Comparison of ENCODE assay signal across 8 cellular contexts in the genomic region with DNA sequence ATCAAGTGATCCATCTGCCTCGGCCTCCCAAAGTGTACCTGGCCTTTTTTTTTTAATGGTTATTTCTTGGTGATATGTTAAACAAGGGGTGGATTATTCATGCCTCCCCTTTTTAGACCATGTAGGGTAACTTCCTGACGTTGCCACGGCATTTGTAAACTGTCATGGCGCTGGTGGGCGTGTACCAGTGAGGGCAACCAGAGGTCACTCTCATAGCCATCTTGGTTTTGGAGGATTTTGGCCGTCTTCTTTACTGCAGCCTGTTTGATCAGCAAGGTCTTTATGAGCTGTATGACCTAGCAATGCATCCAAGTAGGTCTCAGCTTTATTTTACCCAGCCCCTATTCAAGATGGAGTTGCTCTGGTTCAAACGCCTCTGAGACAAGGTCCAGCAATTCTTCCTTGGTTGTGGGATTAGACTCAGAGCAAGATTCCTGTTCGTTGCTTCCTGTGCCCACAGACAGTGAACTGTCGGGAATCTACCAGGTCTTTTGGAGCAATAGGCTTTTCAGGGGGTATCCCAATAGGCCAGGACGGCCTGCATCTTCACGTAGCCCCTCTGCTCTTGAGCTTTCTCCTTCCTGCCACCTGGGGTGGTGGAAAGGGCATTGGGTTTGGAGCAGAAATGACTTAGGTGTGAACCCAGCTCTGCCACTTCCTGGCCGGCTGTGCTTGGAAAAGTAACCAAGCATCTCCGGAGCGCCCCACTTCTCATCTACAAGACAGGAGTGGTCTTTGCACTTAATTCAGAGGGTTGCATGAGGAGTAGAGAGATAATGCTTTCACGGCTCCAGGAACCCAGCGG. TPM values are rescaled to one million over a fixed set of nuclear protein-coding genes. Genes with fewer than 3 reads are reported as not detected.
DNase-seq lines count a peak whose midpoint lies in the region; ATAC-seq and TF ChIP-seq lines count a peak whose summit lies in the region.

No MANE protein-coding gene starts in this region.

- peak overlapping the region; percentile 89 for H4K5ac ChIP-seq in IMR-90 (ENCODE audit: low read depth, low read length)

- no peak overlapping the region; the same call in 1 of the 2 replicates for H3K23ac ChIP-seq in IMR-90 (ENCODE audit: low read depth, low read length)

- H3K9ac ChIP-seq in IMR-90 (ENCODE audit: low read depth, low read length), result peak overlapping the region; percentile 49

- peaks cover 24 to 35% of the 10 kb centered on the region in 2 experiments for H3K79me1 ChIP-seq in IMR-90 (ENCODE audit: low read depth in 1 of 2, low read length in 2 of 2)

- DNase-seq in AG04449 (ENCODE audit: low read depth, low spot score) (no peak), IMR-90 (no peak), NCI-H2107 treated with DMSO at 0.1 percent for 48 hours (lab: John Stamatoyannopoulos, UW; ENCODE audit: unreplicated experiment) (no peak), NCI-H187 (lab: John Stamatoyannopoulos, UW) (no peak)
- no peak for DNase-seq in central memory CD8-positive, alpha-beta T cell (ENCODE audit: low spot score in 2 of 2)
- no peak for DNase-seq in naive thymus-derived CD4-positive, alpha-beta T cell

- H3K27ac ChIP-seq in IMR-90 (ENCODE audit: insufficient read depth, low read length), result peak overlapping the region; percentile 64
- H3K27ac ChIP-seq in naive thymus-derived CD4-positive, alpha-beta T cell (ENCODE audit: low read depth, low read length), result peak overlapping the region; percentile 89

- in situ Hi-C loops in IMR-90 (cut with MboI; ENCODE audit: low sequenced_read_pairs), result loop anchor here (5.0 kb wide), 1 partner anchor 154 kb away; no protein-coding TSS in a partner anchor

- no peaks in the 10 kb centered on the region for H4K20me1 ChIP-seq in IMR-90 (ENCODE audit: insufficient read depth, low read length)

- H3K36me3 Mint-ChIP-seq in central memory CD8-positive, alpha-beta T cell (ENCODE audit: insufficient read depth), result peaks cover 34% of the 10 kb centered on the region
- peaks cover 3 to 26% (median 17%) of the 10 kb centered on the region in 5 donors for H3K36me3 Mint-ChIP-seq in naive thymus-derived CD4-positive, alpha-beta T cell

- peak overlapping the region; percentile 52; the same call in 1 of the 2 replicates for H2BK20ac ChIP-seq in IMR-90 (ENCODE audit: low read depth, low read length)

- no peaks in the 10 kb centered on the region for H3K4me1 ChIP-seq in IMR-90 (ENCODE audit: control insufficient read depth, insufficient read depth, low read length)
- H3K4me1 ChIP-seq in naive thymus-derived CD4-positive, alpha-beta T cell (ENCODE audit: control insufficient read depth in 2 of 2, insufficient read depth in 2 of 2, low read length in 2 of 2), result peaks cover 23 to 31% of the 10 kb centered on the region in 2 donors

- peak overlapping the region; percentile 80 to 93 for H4K8ac ChIP-seq in IMR-90 (ENCODE audit: low read depth in 2 of 2, low read length in 2 of 2)

- peak overlapping the region; percentile 65 for H2BK120ac ChIP-seq in IMR-90 (ENCODE audit: low read depth, low read length)

- peak overlapping the region; percentile 42 for H2BK5ac ChIP-seq in IMR-90 (ENCODE audit: low read depth, low read length, poor library complexity, severe bottlenecking)

- peak overlapping the region; percentile 91 for H3K14ac ChIP-seq in IMR-90 (replicated peaks; ENCODE audit: low read depth, low read length)

- peak overlapping the region; percentile 71; the same call in 1 of the 3 replicates for H2BK15ac ChIP-seq in IMR-90 (ENCODE audit: low read depth, low read length)

- POLR2A ChIA-PET in AG04449 (lab: Yijun Ruan, JAX) (interaction anchor here (0.6 to 1.4 kb wide), 6 partner anchors 10 to 333 kb away, joined by 3 to 6 read pairs (median 4); no protein-coding TSS in a partner anchor), IMR-90 (lab: Charles Lee; ENCODE audit: unreplicated experiment) (interaction anchor here (0.9 to 1.0 kb wide), 3 partner anchors 11 to 91 kb away, joined by 3 read pairs; no protein-coding TSS in a partner anchor)
- POLR2A ChIA-PET in naive thymus-derived CD4-positive, alpha-beta T cell (lab: Charles Lee), result interaction anchor here (0.6 to 3.7 kb wide), 14 partner anchors 11 to 870 kb away, joined by 3 to 25 read pairs (median 4); partner anchors contain the start of genes SEC14L1, SRSF2 and TNRC6C

- intact Hi-C loops in IMR-90 (cut with micrococcal nuclease), result loop anchor here (2.0 to 5.0 kb wide), 2 partner anchors 53 to 234 kb away; partner anchors contain the start of gene SEC14L1
- intact Hi-C loops in naive thymus-derived CD4-positive, alpha-beta T cell (cut with micrococcal nuclease), result loop anchor here (1.0 to 5.0 kb wide), 5 partner anchors 52 to 636 kb away; partner anchors contain the start of genes SEC14L1 (in 2 of the 2), JMJD6 (in 1 of the 2), METTL23 (in 1 of the 2) and MFSD11 (in 1 of the 2)

- peak overlapping the region; percentile 67 for H4K91ac ChIP-seq in IMR-90 (ENCODE audit: insufficient read depth, low read depth, low read length)

- peaks cover 2% of the 10 kb centered on the region; the same call in 1 of the 2 replicates for H3K27me3 ChIP-seq in IMR-90 (ENCODE audit: control insufficient read depth, insufficient read depth, low read length)
- H3K27me3 ChIP-seq in naive thymus-derived CD4-positive, alpha-beta T cell (ENCODE audit: control insufficient read depth in 2 of 2, insufficient read depth in 2 of 2, low read length in 2 of 2), result no peaks in the 10 kb centered on the region

- H3K9me1 ChIP-seq in IMR-90 (ENCODE audit: insufficient read depth, low read length), result peaks cover 3% of the 10 kb centered on the region; the same call in 1 of the 2 replicates

- dilution Hi-C loops in IMR-90 (cut with HindIII; ENCODE audit: low sequenced_read_pairs, unreplicated experiment), result no loop called here

- H3K4me3 Mint-ChIP-seq in central memory CD8-positive, alpha-beta T cell, result peak overlapping the region; percentile 83
- H3K4me3 Mint-ChIP-seq in naive thymus-derived CD4-positive, alpha-beta T cell, result peak overlapping the region; percentile 89 to 100 (median 97)

- H3K9me3 Mint-ChIP-seq in central memory CD8-positive, alpha-beta T cell, result no peaks in the 10 kb centered on the region
- H3K9me3 Mint-ChIP-seq in naive thymus-derived CD4-positive, alpha-beta T cell, result no peaks in the 10 kb centered on the region

- H2AFZ ChIP-seq in IMR-90 (replicated peaks; ENCODE audit: low read length, poor library complexity), result peak overlapping the region; percentile 92

- no peak for TF ChIP-seq POLR2A in IMR-90 (IDR thresholded peaks at IDR 0.05; ENCODE audit: low read depth, low read length)

- H3K18ac ChIP-seq in IMR-90 (ENCODE audit: low read depth, low read length), result peak overlapping the region; percentile 39; the same call in 1 of the 2 replicates

- peak overlapping the region; percentile 74 for H3K4me2 ChIP-seq in IMR-90 (ENCODE audit: low read depth, low read length)

- 100% methylated on average over 1 of the region's 16 CpGs; no CpG with 5 or more reads in 1 of the 2 experiments for WGBS in IMR-90 (ENCODE audit: extremely low coverage in 2 of 2, insufficient read length in 1 of 2), 2 experiments

- no peaks in the 10 kb centered on the region for H3K9me3 ChIP-seq in IMR-90 (ENCODE audit: control insufficient read depth, insufficient read depth, low read length)
- H3K9me3 ChIP-seq in naive thymus-derived CD4-positive, alpha-beta T cell (ENCODE audit: control insufficient read depth in 2 of 3, low read length in 3 of 3), result no peaks in the 10 kb centered on the region

- BruUV-seq in IMR-90 (replicated peaks; lab: Mats Ljungman, UMichigan), result no TSS peak

- no peak overlapping the region for H2AK5ac ChIP-seq in IMR-90 (ENCODE audit: low read depth, low read length)

- H2AK9ac ChIP-seq in IMR-90 (replicated peaks; ENCODE audit: low read depth, low read length, poor library complexity), result peak overlapping the region; percentile 99

- TF ChIP-seq CTCF in AG04449 (IDR thresholded peaks at IDR 0.05; ENCODE audit: insufficient read depth, low read length, missing control alignments) (no peak), IMR-90 (conservative IDR thresholded peaks at IDR 0.05; ENCODE audit: low read depth, low read length) (no peak)

- H3K27ac Mint-ChIP-seq in central memory CD8-positive, alpha-beta T cell (ENCODE audit: low read depth), result peak overlapping the region; percentile 90
- peak overlapping the region; percentile 91 to 100 (median 98) for H3K27ac Mint-ChIP-seq in naive thymus-derived CD4-positive, alpha-beta T cell

- no peak for ATAC-seq in IMR-90 (ENCODE audit: low read depth)
- no peak for ATAC-seq in central memory CD8-positive, alpha-beta T cell (replicated peaks; ENCODE audit: extremely low read depth, poor library complexity, severe bottlenecking)
- ATAC-seq in naive thymus-derived CD4-positive, alpha-beta T cell, result no peak
- ATAC-seq in GM21825 (IDR thresholded peaks at IDR 0.05; ENCODE audit: unreplicated experiment), result no peak
- no peak for ATAC-seq in GM19324 (IDR thresholded peaks at IDR 0.05; ENCODE audit: low FRiP score, unreplicated experiment)

- peaks cover 11% of the 10 kb centered on the region for H3K36me3 ChIP-seq in IMR-90 (ENCODE audit: control insufficient read depth, insufficient read depth, low read length)
- peaks cover under 1 to 21% (median 3%) of the 10 kb centered on the region in 3 experiments for H3K36me3 ChIP-seq in naive thymus-derived CD4-positive, alpha-beta T cell (ENCODE audit: control insufficient read depth in 2 of 3, insufficient read depth in 3 of 3, low read length in 3 of 3)

- H3K4me3 ChIP-seq in AG04449 (ENCODE audit: low read depth, low read length) (peak overlapping the region; percentile 76), IMR-90 (ENCODE audit: insufficient read depth, low read depth, low read length) (peak overlapping the region; percentile 61)
- H3K4me3 ChIP-seq in naive thymus-derived CD4-positive, alpha-beta T cell (ENCODE audit: low read length), result peak overlapping the region; percentile 62

- H3K56ac ChIP-seq in IMR-90 (ENCODE audit: extremely low read depth, insufficient read depth, low read length), result peak overlapping the region; percentile 78

- H3K27me3 Mint-ChIP-seq in central memory CD8-positive, alpha-beta T cell, result no peaks in the 10 kb centered on the region
- peaks cover 0 to 6% (median 0%) of the 10 kb centered on the region in 5 donors for H3K27me3 Mint-ChIP-seq in naive thymus-derived CD4-positive, alpha-beta T cell

- CTCF ChIA-PET in AG04449 (lab: Yijun Ruan, JAX), result interaction anchor here (0.7 to 6.1 kb wide), 46 partner anchors 9 to 342 kb away, joined by 3 to 60 read pairs (median 7); partner anchors contain the start of genes MGAT5B and SEC14L1
- CTCF ChIA-PET in IMR-90 (lab: Yijun Ruan, JAX), result interaction anchor here (0.6 to 1.4 kb wide), 9 partner anchors 9 to 215 kb away, joined by 3 to 4 read pairs (median 4); no protein-coding TSS in a partner anchor
- CTCF ChIA-PET in naive thymus-derived CD4-positive, alpha-beta T cell (lab: Charles Lee), result interaction anchor here (0.8 to 2.4 kb wide), 8 partner anchors 14 to 160 kb away, joined by 3 to 9 read pairs (median 4); partner anchors contain the start of gene SEC14L1

- TF ChIP-seq RAD21 in IMR-90 (IDR thresholded peaks at IDR 0.05; ENCODE audit: low read length), result no peak

- peaks cover 38% of the 10 kb centered on the region for H3K4me1 Mint-ChIP-seq in central memory CD8-positive, alpha-beta T cell
- peaks cover 29 to 58% (median 49%) of the 10 kb centered on the region in 7 donors for H3K4me1 Mint-ChIP-seq in naive thymus-derived CD4-positive, alpha-beta T cell

- peak overlapping the region; percentile 71 for H3K4ac ChIP-seq in IMR-90 (ENCODE audit: low read depth, low read length)

RNA-seq across cellular contexts. Expression of gene SEC14L1, which starts 52.9 kb away (rescaled TPM):
- total RNA-seq in IMR-90 (2012; rRNA removed), result 24.9 and 27.8 TPM in 2 replicates
- 32.5 and 35.8 TPM in 2 replicates for polyA plus RNA-seq in IMR-90 (2012; rRNA removed)
- 19.2 and 30.0 TPM in 2 replicates for polyA plus RNA-seq in IMR-90 (2012; cell fraction: cytosol; rRNA removed)
- 40.3 and 52.3 TPM in 2 replicates for polyA plus RNA-seq in IMR-90 (2012; cell fraction: nucleus; rRNA removed; ENCODE audit: low replicate concordance)
- 100 to 1,000 TPM in 1 of 5 experiments, 10 to 100 TPM in 4; 25.0 to 103 (median 77.3) TPM for total RNA-seq in naive thymus-derived CD4-positive, alpha-beta T cell
- 1 to 10 TPM; 7.0 to 10.0 TPM for polyA plus RNA-seq in naive thymus-derived CD4-positive, alpha-beta T cell
